8 cellular contexts compared by ENCODE assay signal in genomic region chr21:33478182-33478581, GRCh38. TPM values are rescaled to one million over a fixed set of nuclear protein-coding genes. Genes with fewer than 3 reads are reported as not detected.
DNase-seq lines count a peak whose midpoint lies in the region; ATAC-seq and TF ChIP-seq lines count a peak whose summit lies in the region.

No MANE protein-coding gene starts in this region.

- H3K9ac ChIP-seq in Loucy (ENCODE audit: low read depth, low read length, poor library complexity, severe bottlenecking): peak overlapping the region; percentile 82

- H4K20me1 ChIP-seq in Loucy (ENCODE audit: insufficient read depth, low read length, poor library complexity, severe bottlenecking): peaks cover 13% of the 10 kb centered on the region

- peak overlapping the region; percentile 57; the same call in 1 of the 2 replicates for H2AFZ ChIP-seq in Loucy (ENCODE audit: low read length)

- H3K4me3 Mint-ChIP-seq in dendritic cell treated with granulocyte-macrophage colony-stimulating factor and Interleukin-4, amounts not matched to agents 40 ng/mL and 50 ng/mL, for 4 days: peak overlapping the region; percentile 86
- H3K4me3 Mint-ChIP-seq in nephron progenitor cell: peak overlapping the region; percentile 89

- H3K9me3 Mint-ChIP-seq in dendritic cell treated with granulocyte-macrophage colony-stimulating factor and Interleukin-4, amounts not matched to agents 40 ng/mL and 50 ng/mL, for 4 days: no peaks in the 10 kb centered on the region
- H3K9me3 Mint-ChIP-seq in nephron progenitor cell: peaks cover 7% of the 10 kb centered on the region

- intact Hi-C loops in dendritic cell treated with granulocyte-macrophage colony-stimulating factor and Interleukin-4, amounts not matched to agents 40 ng/mL and 50 ng/mL, for 4 days (cut with micrococcal nuclease): no loop called here

- no peak for DNase-seq in BJ (ENCODE audit: low read depth)
- DNase-seq in nephron progenitor cell: no peak
- DNase-seq in SK-N-DZ (ENCODE audit: low spot score): no peak
- no peak for DNase-seq in kidney glomerular epithelial cell (lab: John Stamatoyannopoulos, UW)
- DNase-seq in mucosa of gallbladder (ENCODE audit: low spot score): no peak

- no peaks in the 10 kb centered on the region for H3K27me3 Mint-ChIP-seq in dendritic cell treated with granulocyte-macrophage colony-stimulating factor and Interleukin-4, amounts not matched to agents 40 ng/mL and 50 ng/mL, for 4 days
- H3K27me3 Mint-ChIP-seq in nephron progenitor cell (ENCODE audit: low read depth, poor library complexity): peaks cover 15% of the 10 kb centered on the region

- peaks cover 15% of the 10 kb centered on the region for H3K4me1 ChIP-seq in Loucy (ENCODE audit: insufficient read depth, low read length, poor library complexity, severe bottlenecking)

- ATAC-seq in GM18907 (IDR thresholded peaks at IDR 0.05; ENCODE audit: unreplicated experiment): no peak

- H3K36me3 Mint-ChIP-seq in dendritic cell treated with granulocyte-macrophage colony-stimulating factor and Interleukin-4, amounts not matched to agents 40 ng/mL and 50 ng/mL, for 4 days (ENCODE audit: low read depth): peaks cover 16% of the 10 kb centered on the region
- peaks cover 14% of the 10 kb centered on the region for H3K36me3 Mint-ChIP-seq in nephron progenitor cell (ENCODE audit: low read depth)

- H3K27me3 ChIP-seq in BJ (ENCODE audit: control insufficient read depth, insufficient read depth, low read length) (no peaks in the 10 kb centered on the region), Loucy (ENCODE audit: insufficient read depth, low read length, poor library complexity, severe bottlenecking) (no peaks in the 10 kb centered on the region)

- H3K4me3 ChIP-seq in BJ (ENCODE audit: low read depth, low read length): peak overlapping the region; percentile 87
- H3K4me3 ChIP-seq in Loucy (ENCODE audit: low read length, poor library complexity, severe bottlenecking): peak overlapping the region; percentile 78

- CTCF ChIA-PET in BJ (lab: Yijun Ruan, JAX): no interaction called here

- no peaks in the 10 kb centered on the region for H3K9me2 ChIP-seq in Loucy (replicated peaks; ENCODE audit: low read depth, low read length)

- H3K36me3 ChIP-seq in BJ (ENCODE audit: control insufficient read depth, insufficient read depth, low read length) (no peaks in the 10 kb centered on the region), Loucy (ENCODE audit: insufficient read depth, low read length) (no peaks in the 10 kb centered on the region)

- peaks cover 22% of the 10 kb centered on the region for H3K79me2 ChIP-seq in Loucy (ENCODE audit: insufficient read depth, low read length)

- TF ChIP-seq CTCF in BJ (IDR thresholded peaks at IDR 0.05; ENCODE audit: insufficient read depth, low read depth, low read length) (no peak), Loucy (conservative IDR thresholded peaks at IDR 0.05; ENCODE audit: low read length) (no peak), nephron progenitor cell (IDR thresholded peaks at IDR 0.05) (no peak)

- H3K9me3 ChIP-seq in Loucy (ENCODE audit: insufficient read depth, low read depth, low read length): no peaks in the 10 kb centered on the region

- POLR2A ChIA-PET in BJ (lab: Charles Lee): no interaction called here

- H3K4me1 Mint-ChIP-seq in dendritic cell treated with granulocyte-macrophage colony-stimulating factor and Interleukin-4, amounts not matched to agents 40 ng/mL and 50 ng/mL, for 4 days (ENCODE audit: low read depth): peaks cover 24% of the 10 kb centered on the region
- peaks cover 23% of the 10 kb centered on the region for H3K4me1 Mint-ChIP-seq in nephron progenitor cell

- no peaks in the 10 kb centered on the region for H3F3A ChIP-seq in Loucy (ENCODE audit: low read depth)

- peak overlapping the region; percentile 88 for H3K4me2 ChIP-seq in Loucy (ENCODE audit: low read depth, low read length, poor library complexity, severe bottlenecking)

- H3K27ac Mint-ChIP-seq in dendritic cell treated with granulocyte-macrophage colony-stimulating factor and Interleukin-4, amounts not matched to agents 40 ng/mL and 50 ng/mL, for 4 days: peak overlapping the region; percentile 98
- no peak overlapping the region for H3K27ac Mint-ChIP-seq in nephron progenitor cell

RNA-seq across cellular contexts. Expression of gene TMEM50B, which starts 1.6 kb away (rescaled TPM):
- polyA plus RNA-seq in BJ (2011; rRNA removed): 23.5 and 32.1 TPM in 2 replicates
- 5.3 and 7.9 TPM in 2 replicates for polyA minus RNA-seq in BJ (2011; rRNA and poly(A)+ RNA removed)
- 28.9 and 29.5 TPM in 2 replicates for polyA plus RNA-seq in SK-N-DZ (2014; cell fraction: cytosol; rRNA removed)
- polyA plus RNA-seq in SK-N-DZ (2014; cell fraction: nucleus; rRNA removed): 42.2 and 44.5 TPM in 2 replicates
- total RNA-seq in mucosa of gallbladder: 95.0 TPM

RNA-seq across cellular contexts. Expression of gene DNAJC28, which starts 13.3 kb away (rescaled TPM):
- polyA plus RNA-seq in BJ (2011; rRNA removed): 0.38 and 0.91 TPM in 2 replicates
- polyA minus RNA-seq in BJ (2011; rRNA and poly(A)+ RNA removed): 0.19 and 0.57 TPM in 2 replicates
- 0.78 and 2.2 TPM in 2 replicates for polyA plus RNA-seq in SK-N-DZ (2014; cell fraction: cytosol; rRNA removed)
- polyA plus RNA-seq in SK-N-DZ (2014; cell fraction: nucleus; rRNA removed): 1.0 TPM in 2 replicates
- 2.8 TPM for total RNA-seq in mucosa of gallbladder
